In the genomic region with DNA sequence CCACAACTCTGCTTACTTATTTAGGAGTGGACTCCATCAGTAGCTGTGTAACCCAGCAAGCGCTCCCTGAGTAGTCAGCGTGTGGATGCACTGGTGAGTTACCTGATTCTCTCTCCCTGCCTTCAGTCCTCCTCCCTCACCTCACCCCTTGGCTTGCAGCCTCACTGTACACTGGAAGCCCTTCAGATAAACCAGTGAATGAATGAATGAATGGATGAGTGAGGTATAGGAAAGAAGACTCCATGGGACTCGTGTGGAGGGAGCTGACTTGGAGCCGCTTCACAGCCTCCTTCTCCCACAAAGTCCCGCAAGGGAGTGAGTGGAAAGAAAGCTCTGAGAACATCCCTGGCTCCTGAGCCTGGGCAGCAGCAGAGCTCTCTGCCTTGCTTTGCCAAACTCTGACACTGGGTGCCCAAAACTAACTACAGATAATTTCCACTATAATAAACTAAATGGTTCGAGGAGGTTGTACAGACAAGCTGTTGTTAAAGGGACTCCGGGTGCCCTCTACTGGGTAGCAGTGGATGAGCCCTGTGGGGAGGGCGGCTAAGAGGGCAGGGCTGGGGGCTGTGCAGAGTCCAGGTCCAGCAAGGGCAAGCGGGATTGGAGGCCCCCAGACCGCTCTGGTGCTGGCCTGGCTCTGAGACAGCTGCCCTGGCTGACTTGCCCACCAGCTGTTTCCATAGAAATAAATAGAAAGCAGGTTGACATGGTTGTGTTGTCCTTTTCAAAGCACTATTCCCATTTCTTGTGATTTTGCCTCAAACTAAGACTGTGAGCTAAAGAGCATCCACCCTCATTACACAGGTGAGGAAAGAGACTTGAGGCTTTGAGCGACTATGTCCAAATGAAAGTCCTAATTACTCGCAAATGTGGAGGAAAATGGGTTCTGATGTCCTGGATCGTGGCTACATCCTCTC, we compare ENCODE assay signal across 8 cellular contexts.
A peak's percentile ranks its signal among the peaks of the same experiment; 100 is the strongest.
DNase-seq lines count a peak whose midpoint lies in the region; ATAC-seq and TF ChIP-seq lines count a peak whose summit lies in the region.

No MANE protein-coding gene starts in this region.

- H3K36me3 Mint-ChIP-seq in activated T-helper 2 cell treated with anti-CD3 and anti-CD28 coated beads, Interferon-gamma antibody, Interleukin-2, Interleukin-4, amounts not matched to agents 10 μg/mL and 5 μg/mL and 100 μg/mL, durations not matched to agents 14 hours and 24 hours and 36 hours (ENCODE audit: low read depth), result no peaks in the 10 kb centered on the region

- peaks cover 14% of the 10 kb centered on the region for H3K27me3 Mint-ChIP-seq in activated T-helper 2 cell treated with anti-CD3 and anti-CD28 coated beads, Interferon-gamma antibody, Interleukin-2, Interleukin-4, amounts not matched to agents 10 μg/mL and 5 μg/mL and 100 μg/mL, durations not matched to agents 14 hours and 24 hours and 36 hours (ENCODE audit: low read depth)

- H3K4me1 ChIP-seq in parathyroid adenoma, result no peaks in the 10 kb centered on the region

- intact Hi-C loops in activated T-helper 2 cell treated with anti-CD3 and anti-CD28 coated beads, Interferon-gamma antibody, Interleukin-2, Interleukin-4, amounts not matched to agents 10 μg/mL and 5 μg/mL and 100 μg/mL, durations not matched to agents 14 hours and 24 hours and 36 hours (cut with micrococcal nuclease), result no loop called here

- H3K4me1 Mint-ChIP-seq in activated T-helper 2 cell treated with anti-CD3 and anti-CD28 coated beads, Interferon-gamma antibody, Interleukin-2, Interleukin-4, amounts not matched to agents 10 μg/mL and 5 μg/mL and 100 μg/mL, durations not matched to agents 14 hours and 24 hours and 36 hours (ENCODE audit: low read depth), result no peaks in the 10 kb centered on the region

- H3K9ac ChIP-seq in parathyroid adenoma, result no peak overlapping the region

- no peaks in the 10 kb centered on the region for H3K27me3 ChIP-seq in parathyroid adenoma (ENCODE audit: control insufficient read depth, insufficient read depth, low read length)

- no peak overlapping the region for H3K27ac Mint-ChIP-seq in activated T-helper 2 cell treated with anti-CD3 and anti-CD28 coated beads, Interferon-gamma antibody, Interleukin-2, Interleukin-4, amounts not matched to agents 10 μg/mL and 5 μg/mL and 100 μg/mL, durations not matched to agents 14 hours and 24 hours and 36 hours

- H3K4me3 ChIP-seq in AG10803 (ENCODE audit: low read length) (no peak overlapping the region), fibroblast of mammary gland (ENCODE audit: control insufficient read depth, low read depth, low read length) (no peak overlapping the region), parathyroid adenoma (ENCODE audit: low read depth, low read length) (no peak overlapping the region)

- H3K9me3 ChIP-seq in parathyroid adenoma (ENCODE audit: control insufficient read depth, low read length), result no peaks in the 10 kb centered on the region

- DNase-seq in AG10803 (ENCODE audit: low read depth) (peak; percentile 39), GM20000 (ENCODE audit: low spot score) (no peak), RPMI7951 (ENCODE audit: low read depth) (peak; percentile 68), fibroblast of mammary gland (ENCODE audit: low read depth) (peak; percentile 40)
- DNase-seq in activated T-helper 2 cell treated with anti-CD3 and anti-CD28 coated beads, Interferon-gamma antibody, Interleukin-2, Interleukin-4, amounts not matched to agents 10 μg/mL and 5 μg/mL and 100 μg/mL, durations not matched to agents 14 hours and 24 hours and 36 hours (ENCODE audit: low spot score), result no peak
- no peak for DNase-seq in stimulated activated naive CD4-positive, alpha-beta T cell (lab: John Stamatoyannopoulos, UW)

- no peak overlapping the region for H3K4me2 ChIP-seq in parathyroid adenoma (ENCODE audit: low read length)

- no peak for ATAC-seq in GM18520 (IDR thresholded peaks at IDR 0.05; ENCODE audit: unreplicated experiment)

- no peak overlapping the region for H3K4me3 Mint-ChIP-seq in activated T-helper 2 cell treated with anti-CD3 and anti-CD28 coated beads, Interferon-gamma antibody, Interleukin-2, Interleukin-4, amounts not matched to agents 10 μg/mL and 5 μg/mL and 100 μg/mL, durations not matched to agents 14 hours and 24 hours and 36 hours (ENCODE audit: low read depth)

- no peak overlapping the region for H3K27ac ChIP-seq in parathyroid adenoma

- H3K79me2 ChIP-seq in parathyroid adenoma, result no peaks in the 10 kb centered on the region

- no peak overlapping the region for H2AFZ ChIP-seq in parathyroid adenoma

- TF ChIP-seq CTCF in AG10803 (conservative IDR thresholded peaks at IDR 0.05; ENCODE audit: low read length), result peak; percentile 78
- peak; percentile 1 for TF ChIP-seq CTCF in GM20000 (IDR thresholded peaks at IDR 0.05; ENCODE audit: extremely low read depth, missing control alignments)
- peak; percentile 65 for TF ChIP-seq CTCF in fibroblast of mammary gland (conservative IDR thresholded peaks at IDR 0.05; ENCODE audit: control insufficient read depth, insufficient read depth, low read depth, low read length)
- peak; percentile 12 for TF ChIP-seq CTCF in parathyroid adenoma (IDR thresholded peaks at IDR 0.05)

- H3K36me3 ChIP-seq in parathyroid adenoma (ENCODE audit: control insufficient read depth, insufficient read depth, low read length), result no peaks in the 10 kb centered on the region

- no peaks in the 10 kb centered on the region for H3K9me3 Mint-ChIP-seq in activated T-helper 2 cell treated with anti-CD3 and anti-CD28 coated beads, Interferon-gamma antibody, Interleukin-2, Interleukin-4, amounts not matched to agents 10 μg/mL and 5 μg/mL and 100 μg/mL, durations not matched to agents 14 hours and 24 hours and 36 hours

Comparison
In these comparisons a context has a peak if more than half of its experiments do, and no peak if none do; other contexts are left out.
1. DNase-seq: peak in AG10803 (single experiment), RPMI7951 (single experiment) and fibroblast of mammary gland (single experiment); none in GM20000 (single experiment), activated T-helper 2 cell treated with anti-CD3 and anti-CD28 coated beads, Interferon-gamma antibody, Interleukin-2, Interleukin-4, amounts not matched to agents 10 μg/mL and 5 μg/mL and 100 μg/mL, durations not matched to agents 14 hours and 24 hours and 36 hours (single experiment) and stimulated activated naive CD4-positive, alpha-beta T cell (0 of 6).
2. CTCF ChIP-seq: peak in every context shown above with its lines; median percentile 78 in AG10803; 65 in fibroblast of mammary gland; 12 in parathyroid adenoma; 1 in GM20000.